In genomic region chr6:37732688-37733087, GRCh38 we compare ENCODE assay signal across 2 cellular contexts.
TF ChIP-seq lines count a peak whose summit lies in the region.

No MANE protein-coding gene starts in this region.

TF ChIP-seq in SK-N-SH, 30 proteins besides CTCF, POLR2A, EP300 and RAD21 (continued from another document):
- no peak for TF ChIP-seq USF1 (IDR thresholded peaks at IDR 0.05; ENCODE audit: borderline replicate concordance, low read depth)
- TF ChIP-seq FOXJ3 (CRISPR knock-in tag; IDR thresholded peaks at IDR 0.05) = no peak
- TF ChIP-seq NFIC (IDR thresholded peaks at IDR 0.05; ENCODE audit: borderline replicate concordance) = no peak
- no peak for TF ChIP-seq ELF1 (IDR thresholded peaks at IDR 0.05)
TF ChIP-seq in SK-N-SH: peak in this region for 0.

TF ChIP-seq in SK-N-SH treated with all-trans-retinoic acid at 6 μM for 48 hours, 23 proteins besides CTCF, POLR2A, EP300 and RAD21 (continued from another document):
- no peak for TF ChIP-seq ZNF565 (CRISPR knock-in tag; conservative IDR thresholded peaks at IDR 0.05; ENCODE audit: low read depth)
- TF ChIP-seq, protein P1, sequence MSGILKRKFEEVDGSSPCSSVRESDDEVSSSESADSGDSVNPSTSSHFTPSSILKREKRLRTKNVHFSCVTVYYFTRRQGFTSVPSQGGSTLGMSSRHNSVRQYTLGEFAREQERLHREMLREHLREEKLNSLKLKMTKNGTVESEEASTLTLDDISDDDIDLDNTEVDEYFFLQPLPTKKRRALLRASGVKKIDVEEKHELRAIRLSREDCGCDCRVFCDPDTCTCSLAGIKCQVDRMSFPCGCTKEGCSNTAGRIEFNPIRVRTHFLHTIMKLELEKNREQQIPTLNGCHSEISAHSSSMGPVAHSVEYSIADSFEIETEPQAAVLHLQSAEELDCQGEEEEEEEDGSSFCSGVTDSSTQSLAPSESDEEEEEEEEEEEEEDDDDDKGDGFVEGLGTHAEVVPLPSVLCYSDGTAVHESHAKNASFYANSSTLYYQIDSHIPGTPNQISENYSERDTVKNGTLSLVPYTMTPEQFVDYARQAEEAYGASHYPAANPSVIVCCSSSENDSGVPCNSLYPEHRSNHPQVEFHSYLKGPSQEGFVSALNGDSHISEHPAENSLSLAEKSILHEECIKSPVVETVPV (CRISPR knock-in tag; IDR thresholded peaks at IDR 0.05) = no peak
- no peak for TF ChIP-seq ZC3H10 (CRISPR knock-in tag; IDR thresholded peaks at IDR 0.05)
- no peak for TF ChIP-seq PPARA (CRISPR knock-in tag; IDR thresholded peaks at IDR 0.05; ENCODE audit: borderline replicate concordance)
- TF ChIP-seq ZFP3 (CRISPR knock-in tag; IDR thresholded peaks at IDR 0.05) = no peak
- TF ChIP-seq TOX (CRISPR knock-in tag; IDR thresholded peaks at IDR 0.05; ENCODE audit: borderline replicate concordance) = no peak
- TF ChIP-seq ESRRG (CRISPR knock-in tag; IDR thresholded peaks at IDR 0.05) = no peak
- TF ChIP-seq CSDC2 (CRISPR knock-in tag; IDR thresholded peaks at IDR 0.05) = no peak
